Comparison of ENCODE assay signal across 21 cellular contexts in the genomic region with DNA sequence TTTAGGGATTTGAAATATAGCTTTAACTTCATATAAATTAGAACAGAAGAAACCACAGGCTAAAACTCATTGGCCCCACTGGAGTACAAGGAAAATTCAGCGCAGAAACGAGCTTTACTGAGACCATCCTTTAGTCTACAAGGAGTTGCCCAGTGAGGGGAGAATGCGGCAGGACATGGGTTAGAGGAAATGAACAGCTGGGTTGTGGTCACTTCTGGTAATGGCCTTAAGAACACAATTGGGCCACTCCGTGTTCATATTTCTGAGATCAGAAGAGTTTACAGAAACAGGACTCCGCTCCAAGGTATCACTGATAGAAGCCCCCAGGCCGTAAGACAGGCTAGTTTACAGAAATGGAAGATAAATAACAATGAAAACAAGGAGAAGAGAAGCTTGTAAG.
DNase-seq lines count a peak whose midpoint lies in the region; FAIRE-seq and TF ChIP-seq lines count a peak whose summit lies in the region.
"Had no signal": no experiment of that assay in that cellular context is flagged by ENCODE, and none has a peak within 500 bp of the region (broad histone marks: within the 10 kb centered on the region; RNA-seq: fewer than 3 reads in every experiment).

No MANE protein-coding gene starts in this region.

- POLR2A ChIA-PET in Caco-2 (lab: Charles Lee), result no interaction called here

- no TSS peak for BruUV-seq in Caco-2 (replicated peaks; lab: Mats Ljungman, UMichigan)

- H3K27ac Mint-ChIP-seq in Caco-2 (ENCODE audit: unreplicated experiment), result peak overlapping the region; percentile 53
- H3K27ac Mint-ChIP-seq in chondrocyte (ENCODE audit: unreplicated experiment), result peak overlapping the region; percentile 98
- H3K27ac Mint-ChIP-seq: activated CD8-positive, alpha-beta T cell treated with anti-CD3 and anti-CD28 coated beads, Interleukin-2, amount 10 ng/mL, durations not matched to agents 7 days and 5 days; CD4-positive, alpha-beta T cell; T-helper 2 cell treated with Interferon-gamma antibody and Interleukin-4, amounts not matched to agents 5 μg/mL and 100 μg/mL, for 36 hours had no signal

- H3K36me3 Mint-ChIP-seq in Caco-2 (ENCODE audit: insufficient read depth, unreplicated experiment) (peaks cover 43% of the 10 kb centered on the region), chondrocyte (ENCODE audit: low read depth) (peaks cover 14% of the 10 kb centered on the region)
- H3K36me3 Mint-ChIP-seq: activated naive CD4-positive, alpha-beta T cell treated with anti-CD3 and anti-CD28 coated beads, Interleukin-2, amount 50 U/mL, for 72 hours had no signal

- H3K4me3 ChIP-seq in Caco-2 (ENCODE audit: low read depth, low read length), result no peak overlapping the region
- H3K4me3 ChIP-seq in skeletal muscle tissue (ENCODE audit: low read length in 3 of 3), result no peak overlapping the region
- H3K4me3 ChIP-seq: breast epithelium, upper lobe of left lung had no signal

- peak overlapping the region; percentile 59 for H3K27ac ChIP-seq in skeletal muscle tissue (ENCODE audit: low read depth, low read length)

- no peaks in the 10 kb centered on the region for H3K4me1 ChIP-seq in Caco-2
- peaks cover 9 to 28% (median 16%) of the 10 kb centered on the region in 3 donors for H3K4me1 ChIP-seq in skeletal muscle tissue (ENCODE audit: control insufficient read depth in 3 of 3, insufficient read depth in 3 of 3, low read length in 3 of 3)
- H3K4me1 ChIP-seq: breast epithelium, upper lobe of left lung had no signal

- no peaks in the 10 kb centered on the region for H3K27me3 Mint-ChIP-seq in Caco-2 (ENCODE audit: insufficient read depth, unreplicated experiment)
- no peaks in the 10 kb centered on the region for H3K27me3 Mint-ChIP-seq in chondrocyte (ENCODE audit: low read depth)

- H3K27me3 ChIP-seq in Caco-2 (replicated peaks; ENCODE audit: control insufficient read depth, insufficient read depth, low read length) (no peaks in the 10 kb centered on the region), skeletal muscle tissue (ENCODE audit: control insufficient read depth in 3 of 3, insufficient read depth in 3 of 3, low read length in 3 of 3) (no peaks in the 10 kb centered on the region)
- H3K27me3 ChIP-seq: breast epithelium, upper lobe of left lung had no signal

- TF ChIP-seq CTCF in Caco-2 (IDR thresholded peaks at IDR 0.05; ENCODE audit: insufficient read depth in 1 of 2, low read depth in 1 of 2, low read length in 1 of 2, severe bottlenecking in 1 of 2, unreplicated experiment in 1 of 2) (no peak), chondrocyte (IDR thresholded peaks at IDR 0.05) (no peak), D721Med (IDR thresholded peaks at IDR 0.05; ENCODE audit: insufficient read depth, missing control alignments) (no peak)

- H3K9me3 Mint-ChIP-seq in Caco-2 (ENCODE audit: unreplicated experiment) (no peaks in the 10 kb centered on the region), chondrocyte (ENCODE audit: low read depth) (no peaks in the 10 kb centered on the region)
- H3K9me3 Mint-ChIP-seq: activated naive CD4-positive, alpha-beta T cell treated with anti-CD3 and anti-CD28 coated beads, Interleukin-2, amount 50 U/mL, for 72 hours; activated T-cell treated with anti-CD3 and anti-CD28 coated beads, Interleukin-2, amount 50 U/mL, for 4 hours; CD4-positive, alpha-beta T cell; T-helper 2 cell treated with Interferon-gamma antibody and Interleukin-4, amounts not matched to agents 5 μg/mL and 100 μg/mL, for 36 hours had no signal

- no peak for FAIRE-seq in D721Med (lab: Jason Lieb, UNC)
- FAIRE-seq: kidney had no signal

- no peaks in the 10 kb centered on the region for H3K4me1 Mint-ChIP-seq in Caco-2 (ENCODE audit: low read depth, unreplicated experiment)
- H3K4me1 Mint-ChIP-seq in chondrocyte (ENCODE audit: low read depth), result peaks cover 60% of the 10 kb centered on the region

- H3K36me3 ChIP-seq in Caco-2 (ENCODE audit: control insufficient read depth, insufficient read depth, low read length), result no peaks in the 10 kb centered on the region; the same call in 1 of the 2 replicates
- peaks cover 0 to 2% (median under 1%) of the 10 kb centered on the region in 3 donors for H3K36me3 ChIP-seq in skeletal muscle tissue (ENCODE audit: control insufficient read depth in 3 of 3, insufficient read depth in 3 of 3, low read length in 3 of 3)
- H3K36me3 ChIP-seq: breast epithelium, upper lobe of left lung had no signal

- H3K4me3 Mint-ChIP-seq in Caco-2 (ENCODE audit: unreplicated experiment) (no peak overlapping the region), chondrocyte (ENCODE audit: unreplicated experiment) (peak overlapping the region; percentile 55)
- H3K4me3 Mint-ChIP-seq: activated CD8-positive, alpha-beta T cell treated with anti-CD3 and anti-CD28 coated beads, Interleukin-2, amount 10 ng/mL, durations not matched to agents 7 days and 5 days; activated T-cell treated with anti-CD3 and anti-CD28 coated beads, Interleukin-2, amount 50 U/mL, for 4 hours; CD4-positive, alpha-beta T cell; T-helper 2 cell treated with Interferon-gamma antibody and Interleukin-4, amounts not matched to agents 5 μg/mL and 100 μg/mL, for 36 hours had no signal

- intact Hi-C loops in Caco-2 (cut with micrococcal nuclease; ENCODE audit: unreplicated experiment), result no loop called here

- DNase-seq in Caco-2 (no peak), chondrocyte (ENCODE audit: low spot score) (no peak), myocyte (ENCODE audit: low read depth) (peak; percentile 57), superior temporal gyrus (ENCODE audit: extremely low spot score) (no peak), D721Med (ENCODE audit: insufficient read length, low spot score) (no peak), AG20443 (ENCODE audit: low spot score) (no peak)
- no peak for DNase-seq in activated naive CD4-positive, alpha-beta T cell treated with Interleukin-2 at 50 U/mL for 16 hours
- DNase-seq: activated CD4-positive, CD25-positive, alpha-beta regulatory T cell; activated CD8-positive, alpha-beta T cell treated with anti-CD3 and anti-CD28 coated beads, Interleukin-2, amount 10 ng/mL, durations not matched to agents 7 days and 5 days; activated T-cell treated with anti-CD3 and anti-CD28 coated beads, Interleukin-2, amount 50 U/mL, for 4 hours; CD4-positive, alpha-beta T cell; kidney; NCI-H1417; NCI-H748 treated with DMSO at 0.1 percent for 48 hours; OCI-M1; stimulated activated CD8-positive, alpha-beta memory T cell treated with anti-CD3 and anti-CD28 coated beads, Interleukin-4, amount 100 ng/mL, for 48 hours; upper lobe of left lung had no signal

- CTCF ChIA-PET in Caco-2 (lab: Charles Lee), result interaction anchor here (0.7 to 1.4 kb wide), 2 partner anchors 16 to 27 kb away, joined by 3 to 5 read pairs; no protein-coding TSS in a partner anchor

- no peaks in the 10 kb centered on the region for H3K9me3 ChIP-seq in Caco-2
- H3K9me3 ChIP-seq in skeletal muscle tissue (ENCODE audit: control insufficient read depth in 3 of 3, low read length in 3 of 3), result no peaks in the 10 kb centered on the region
- H3K9me3 ChIP-seq: breast epithelium, upper lobe of left lung had no signal

- no peak overlapping the region for H3K9ac ChIP-seq in skeletal muscle tissue (ENCODE audit: low read depth in 1 of 3, low read length in 3 of 3)
